Comparison of ENCODE assay signal across 12 cellular contexts in the genomic region with DNA sequence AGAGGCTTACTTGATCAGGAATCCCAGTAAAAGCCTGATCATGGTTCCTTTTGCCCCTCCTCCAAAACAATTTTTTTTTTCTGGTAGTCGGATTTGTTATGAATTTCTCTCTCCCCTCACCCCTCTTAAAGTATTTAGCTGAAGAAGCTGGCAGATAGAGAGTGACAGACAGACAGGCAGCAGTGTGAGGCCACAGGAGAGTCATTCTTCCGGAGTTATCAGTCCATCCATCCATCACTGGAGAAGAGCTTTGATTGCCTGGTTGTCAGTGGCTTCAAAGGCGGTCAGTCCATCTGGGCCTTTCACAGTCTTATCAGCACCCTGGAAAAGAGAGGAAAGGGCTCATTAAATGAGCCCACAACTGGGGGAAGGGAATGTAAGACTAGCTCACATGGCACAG. TPM values are rescaled to one million over a fixed set of nuclear protein-coding genes. Genes with fewer than 3 reads are reported as not detected.
DNase-seq lines count a peak whose midpoint lies in the region; ATAC-seq and TF ChIP-seq lines count a peak whose summit lies in the region.
"Had no signal": no experiment of that assay in that cellular context is flagged by ENCODE, and none has a peak within 500 bp of the region (broad histone marks: within the 10 kb centered on the region; RNA-seq: fewer than 3 reads in every experiment).

No MANE protein-coding gene starts in this region.

- no peak for ATAC-seq in HG02870 (IDR thresholded peaks at IDR 0.05; ENCODE audit: unreplicated experiment)

- POLR2A ChIA-PET in activated CD4-positive, alpha-beta memory T cell treated with anti-CD3 and anti-CD28 coated beads for 36 hours (lab: Charles Lee) = interaction anchor here (0.6 kb wide), 1 partner anchor 8 kb away, joined by 3 read pairs; no protein-coding TSS in a partner anchor

- H3K27me3 Mint-ChIP-seq in CD14-positive monocyte (ENCODE audit: low read depth in 3 of 3) (peaks cover 0 to 1% (median 0%) of the 10 kb centered on the region in 3 donors), HFFc6 (ENCODE audit: insufficient read depth) (peaks cover 2% of the 10 kb centered on the region; the same call in 1 of the 2 replicates)
- no peaks in the 10 kb centered on the region for H3K27me3 Mint-ChIP-seq in activated CD4-positive, alpha-beta memory T cell treated with anti-CD3 and anti-CD28 coated beads for 36 hours
- H3K27me3 Mint-ChIP-seq: activated CD8-positive, alpha-beta T cell treated with anti-CD3 and anti-CD28 coated beads for 36 hours had no signal

- no peak overlapping the region for H3K18ac ChIP-seq in mesendoderm (ENCODE audit: low read length)

- H2BK5ac ChIP-seq in mesendoderm (ENCODE audit: low read length) = no peak overlapping the region

- TF ChIP-seq CTCF in CD14-positive monocyte (IDR thresholded peaks at IDR 0.05) = no peak
- no peak for TF ChIP-seq CTCF in HFFc6 (IDR thresholded peaks at IDR 0.05)

- no peak overlapping the region for H4K5ac ChIP-seq in mesendoderm (ENCODE audit: low read length)

- H3K27ac Mint-ChIP-seq in CD14-positive monocyte = peak overlapping the region in 4 of 7 donors; percentile 4 to 75 (median 45)
- peak overlapping the region; percentile 59 for H3K27ac Mint-ChIP-seq in HFFc6
- no peak overlapping the region for H3K27ac Mint-ChIP-seq in activated CD4-positive, alpha-beta memory T cell treated with anti-CD3 and anti-CD28 coated beads for 36 hours
- H3K27ac Mint-ChIP-seq: activated CD8-positive, alpha-beta T cell treated with anti-CD3 and anti-CD28 coated beads for 36 hours had no signal

- no peak overlapping the region for H4K8ac ChIP-seq in mesendoderm (ENCODE audit: low read depth, low read length)

- H3K27me3 ChIP-seq in ectodermal cell (ENCODE audit: control insufficient read depth, insufficient read depth, low read length, poor library complexity, severe bottlenecking) = no peaks in the 10 kb centered on the region
- H3K27me3 ChIP-seq in mesendoderm (ENCODE audit: insufficient read depth, low read length, poor library complexity) = no peaks in the 10 kb centered on the region
- H3K27me3 ChIP-seq: SJSA1 had no signal

- no peak overlapping the region for H2BK120ac ChIP-seq in mesendoderm (ENCODE audit: low read depth, low read length)

- H3K23ac ChIP-seq in mesendoderm (ENCODE audit: low read length) = no peak overlapping the region

- no peaks in the 10 kb centered on the region for H3K9me3 ChIP-seq in ectodermal cell (ENCODE audit: control insufficient read depth, low read length)
- H3K9me3 ChIP-seq: SJSA1 had no signal

- no peak overlapping the region for H2AK5ac ChIP-seq in mesendoderm (ENCODE audit: low read length)

- H3K56ac ChIP-seq in mesendoderm (ENCODE audit: low read length) = no peak overlapping the region

- no peak overlapping the region for H3K4me3 Mint-ChIP-seq in CD14-positive monocyte
- H3K4me3 Mint-ChIP-seq in HFFc6 = no peak overlapping the region
- H3K4me3 Mint-ChIP-seq in activated CD4-positive, alpha-beta memory T cell treated with anti-CD3 and anti-CD28 coated beads for 36 hours = no peak overlapping the region
- H3K4me3 Mint-ChIP-seq: activated CD8-positive, alpha-beta T cell treated with anti-CD3 and anti-CD28 coated beads for 36 hours had no signal

- H3K9me3 Mint-ChIP-seq in CD14-positive monocyte (no peaks in the 10 kb centered on the region), HFFc6 (no peaks in the 10 kb centered on the region)
- H3K9me3 Mint-ChIP-seq in activated CD4-positive, alpha-beta memory T cell treated with anti-CD3 and anti-CD28 coated beads for 36 hours = no peaks in the 10 kb centered on the region
- H3K9me3 Mint-ChIP-seq: activated CD8-positive, alpha-beta T cell treated with anti-CD3 and anti-CD28 coated beads for 36 hours had no signal

- H3K36me3 ChIP-seq in ectodermal cell (ENCODE audit: control insufficient read depth, insufficient read depth, low read length) = no peaks in the 10 kb centered on the region
- H3K36me3 ChIP-seq in mesendoderm (ENCODE audit: control insufficient read depth, insufficient read depth, low read length) = no peaks in the 10 kb centered on the region

- H3K4me1 Mint-ChIP-seq in CD14-positive monocyte (peaks cover 27% of the 10 kb centered on the region), HFFc6 (ENCODE audit: low read depth) (peaks cover 57% of the 10 kb centered on the region)
- H3K4me1 Mint-ChIP-seq in activated CD4-positive, alpha-beta memory T cell treated with anti-CD3 and anti-CD28 coated beads for 36 hours (ENCODE audit: low read depth) = peaks cover 30% of the 10 kb centered on the region

- H3K79me1 ChIP-seq in mesendoderm (ENCODE audit: low read length) = peaks cover 10% of the 10 kb centered on the region

- H3K36me3 Mint-ChIP-seq in CD14-positive monocyte (peaks cover 43 to 48% of the 10 kb centered on the region in 2 donors), HFFc6 (ENCODE audit: low read depth) (peaks cover 12% of the 10 kb centered on the region)
- H3K36me3 Mint-ChIP-seq in activated CD4-positive, alpha-beta memory T cell treated with anti-CD3 and anti-CD28 coated beads for 36 hours = peaks cover 19% of the 10 kb centered on the region

- H3K4me3 ChIP-seq in ectodermal cell (ENCODE audit: insufficient read depth, low read depth, low read length) = no peak overlapping the region
- no peak overlapping the region for H3K4me3 ChIP-seq in mesendoderm (ENCODE audit: low read length)
- H3K4me3 ChIP-seq: SJSA1 had no signal

- no peak overlapping the region for H2BK15ac ChIP-seq in mesendoderm (replicated peaks; ENCODE audit: low read depth)

- H3K27ac ChIP-seq in ectodermal cell (ENCODE audit: insufficient read depth, low read depth, low read length, poor library complexity, severe bottlenecking) (peak overlapping the region; percentile 67), mesendoderm (ENCODE audit: low read depth, low read length) (peak overlapping the region; percentile 73)
- H3K27ac ChIP-seq: SJSA1 had no signal

- no peak for DNase-seq in CD14-positive monocyte (ENCODE audit: low spot score)
- no peak for DNase-seq in HFFc6
- DNase-seq in mesendoderm = peak; percentile 75
- no peak for DNase-seq in activated CD4-positive, alpha-beta memory T cell treated with anti-CD3 and anti-CD28 coated beads for 36 hours
- no peak for DNase-seq in NCI-H1105 treated with DMSO at 0.1 percent for 48 hours (lab: John Stamatoyannopoulos, UW)
- DNase-seq in KG1 (lab: John Stamatoyannopoulos, UW) = no peak
- DNase-seq: activated CD8-positive, alpha-beta T cell treated with anti-CD3 and anti-CD28 coated beads for 36 hours; amygdala; NCI-H1694 had no signal

- intact Hi-C loops in CD14-positive monocyte (cut with micrococcal nuclease) = loop anchor here in 1 of 2 donors (10.0 kb wide), 1 partner anchor 45 kb away; a partner anchor contains a TSS
- intact Hi-C loops in activated CD4-positive, alpha-beta memory T cell treated with anti-CD3 and anti-CD28 coated beads for 36 hours (cut with micrococcal nuclease) = no loop called here

- no peak overlapping the region for H3K4me2 ChIP-seq in mesendoderm (ENCODE audit: low read length)

- CTCF ChIA-PET in activated CD4-positive, alpha-beta memory T cell treated with anti-CD3 and anti-CD28 coated beads for 36 hours (lab: Charles Lee) = interaction anchor here (1.6 kb wide), 1 partner anchor 129 kb away, joined by 4 read pairs; no protein-coding TSS in a partner anchor

- no peak overlapping the region for H3K4ac ChIP-seq in mesendoderm (ENCODE audit: low read depth, low read length)

- H3K9ac ChIP-seq in mesendoderm (ENCODE audit: low read length) = no peak overlapping the region

- H3K79me2 ChIP-seq in mesendoderm (ENCODE audit: control insufficient read depth, insufficient read depth, low read length) = peaks cover 6% of the 10 kb centered on the region

- H3K4me1 ChIP-seq in ectodermal cell (ENCODE audit: control insufficient read depth, insufficient read depth, low read length) (peaks cover 24% of the 10 kb centered on the region), mesendoderm (ENCODE audit: control insufficient read depth, low read depth, low read length) (peaks cover 15% of the 10 kb centered on the region)

- WGBS in ectodermal cell, 2 experiments = 65 to 69% methylated on average over 3 of the region's 3 CpGs
- whole genome bisulfite sequencing in mesendoderm (ENCODE audit: extremely low coverage, insufficient coverage, low lambda C conversion rate) = no CpG with 5 or more reads among the region's 3 CpGs

RNA-seq across cellular contexts. Expression of a gene that starts 47.5 kb away (rescaled TPM):
- 100 to 1,000 TPM; 142 to 156 TPM for polyA plus RNA-seq in CD14-positive monocyte
- 100 to 1,000 TPM; 242 to 306 (median 273) TPM for total RNA-seq in HFFc6 (2021; fragmentation: NEBNext Ultra II Directional; extraction: Animal tissue kit (Norgen Biotek cat#: 25700))
- polyA plus RNA-seq in ectodermal cell (2013, experiment 1 of 4) = 148 TPM
- 160 TPM for polyA plus RNA-seq in ectodermal cell (2013, experiment 2 of 4)
- 121 TPM for polyA plus RNA-seq in ectodermal cell (2013, experiment 3 of 4)
- polyA plus RNA-seq in ectodermal cell (2013, experiment 4 of 4) = 128 TPM
- 102 TPM for polyA plus RNA-seq in mesendoderm (2013, experiment 1 of 2)
- 102 TPM for polyA plus RNA-seq in mesendoderm (2013, experiment 2 of 2)
- total RNA-seq in activated CD4-positive, alpha-beta memory T cell treated with anti-CD3 and anti-CD28 coated beads for 36 hours = 100 to 1,000 TPM; 138 to 143 TPM
